In genomic region chr16:21247376-21247775, GRCh38 we compare ENCODE assay signal across 1 cellular context.
TF ChIP-seq lines count a peak whose summit lies in the region.

No MANE protein-coding gene starts in this region.

TF ChIP-seq in IMR-90, 13 proteins besides CTCF, POLR2A, EP300 and RAD21 (continued from another document):
- TF ChIP-seq USF2 (IDR thresholded peaks at IDR 0.05; ENCODE audit: low read depth, low read length) (no peak), SMC3 (IDR thresholded peaks at IDR 0.05; ENCODE audit: low read depth, low read length) (no peak)
